Comparison of ENCODE assay signal across 27 cellular contexts in the genomic region with DNA sequence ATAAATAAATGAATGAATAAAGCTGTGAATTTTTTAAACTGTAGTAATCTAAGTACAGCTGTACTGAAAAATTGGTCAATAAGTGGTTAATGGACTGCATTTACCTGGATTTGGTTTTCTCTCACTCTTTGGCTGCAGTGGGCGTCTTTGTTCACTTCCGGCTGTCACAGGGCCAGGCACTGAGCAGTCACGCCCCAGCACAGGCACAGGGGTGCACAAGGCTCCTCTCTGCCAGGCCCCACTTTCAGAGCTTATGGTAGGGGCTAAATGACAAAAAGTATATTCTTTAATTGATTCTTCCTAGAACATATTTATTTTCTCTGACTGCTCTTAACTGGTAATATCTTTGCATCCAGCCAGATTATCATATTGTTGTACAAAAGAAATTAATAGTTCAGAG.
"Had no signal": no experiment of that assay in that cellular context is flagged by ENCODE, and none has a peak within 500 bp of the region (broad histone marks: within the 10 kb centered on the region; RNA-seq: fewer than 3 reads in every experiment).

No MANE protein-coding gene starts in this region.

- H3K9me3 ChIP-seq: neutrophil, pancreas, psoas muscle, sigmoid colon, suprapubic skin, tibial artery had no signal

- H3K4me3 ChIP-seq: pancreas, psoas muscle, sigmoid colon, suprapubic skin, tibial artery had no signal

- ATAC-seq: activated CD4-positive, alpha-beta T cell treated with anti-CD3 and anti-CD28 coated beads for 36 hours; esophagus mucosa; left cardiac atrium; pancreas; psoas muscle; stimulated activated memory B cell treated with anti-CD40 and anti-IgM and Interleukin-4, amounts not matched to agents 10 μg/mL and 1 μg/mL and 100 μg/mL, for 72 hours had no signal

- DNase-seq: activated B cell treated with CpG ODN at 0.5 μM for 24 hours; activated CD4-positive, alpha-beta T cell treated with anti-CD3 and anti-CD28 coated beads for 36 hours; activated CD4-positive, alpha-beta T cell treated with anti-CD3 and anti-CD28 coated beads, Interleukin-2, amount 50 U/mL, for 4 hours; activated gamma-delta T cell; activated naive CD4-positive, alpha-beta T cell treated with anti-CD3 and anti-CD28 coated beads, Interleukin-2, amount 10 ng/mL, durations not matched to agents 7 days and 5 days; activated T-cell treated with anti-CD3 and anti-CD28 coated beads for 4 hours; amniotic stem cell; brain microvascular endothelial cell; foreskin fibroblast; hippocampal formation; left cardiac atrium; mammary epithelial cell; naive B cell; nephron progenitor cell; pancreas; psoas muscle; sigmoid colon; small intestine; stimulated activated CD4-positive, alpha-beta T cell treated with anti-CD3 and anti-CD28 coated beads, Interleukin-1b, Interleukin-23, amount 100 ng/mL, for 48 hours; stimulated activated CD4-positive, alpha-beta T cell treated with anti-CD3 and anti-CD28 coated beads, Interleukin-4, amount 100 ng/mL, for 4 hours; stimulated activated CD8-positive, alpha-beta memory T cell treated with anti-CD3 and anti-CD28 coated beads, Interleukin-4, amount 100 ng/mL, for 48 hours; T-helper 1 cell; tibial artery had no signal

- H3K4me1 ChIP-seq: pancreas, psoas muscle, sigmoid colon, suprapubic skin, tibial artery had no signal

- H3K27ac ChIP-seq: brain microvascular endothelial cell, neutrophil, pancreas, psoas muscle, sigmoid colon, suprapubic skin, tibial artery had no signal

- H3K27me3 ChIP-seq: brain microvascular endothelial cell, neutrophil, pancreas, sigmoid colon, suprapubic skin, tibial artery had no signal
